ENCODE assay signal across 4 cellular contexts in the genomic region with DNA sequence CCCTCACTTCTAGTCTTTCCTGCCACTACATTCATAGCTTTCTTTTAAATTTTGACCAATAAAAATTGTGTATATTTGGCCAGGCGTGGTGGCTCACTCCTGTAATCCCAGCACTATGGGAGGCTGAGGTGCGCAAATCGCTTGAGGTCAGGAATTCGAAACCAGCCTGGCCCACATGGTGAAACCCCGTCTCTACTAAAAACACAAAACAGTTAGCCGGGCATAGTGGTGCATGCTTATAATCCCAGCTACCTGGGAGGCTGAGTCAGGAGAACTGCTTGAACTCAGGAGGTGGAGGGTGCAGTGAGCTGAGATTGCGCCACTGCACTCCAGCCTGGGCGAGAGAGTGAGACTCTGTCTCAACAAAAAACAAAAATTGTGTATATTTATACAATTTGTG.
DNase-seq lines count a peak whose midpoint lies in the region; TF ChIP-seq lines count a peak whose summit lies in the region.
"Not testable (repeated sequence)": the region's sequence is repeated elsewhere in the genome, so short reads cannot be mapped to it uniquely, and the experiment has no call there.

No MANE protein-coding gene starts in this region.

- H2AFZ ChIP-seq in mesenchymal stem cell (ENCODE audit: low read depth, low read length); trophoblast cell (ENCODE audit: insufficient read depth, low read length, poor library complexity): not testable (repeated sequence)

- H3K27ac ChIP-seq in mesenchymal stem cell (ENCODE audit: low read length, poor library complexity, severe bottlenecking); trophoblast cell (ENCODE audit: low read depth, low read length): not testable (repeated sequence)
- H3K27ac ChIP-seq in rectal smooth muscle tissue (ENCODE audit: low read depth, low read length) = peak overlapping the region; percentile 33

- not testable (repeated sequence) for H4K91ac ChIP-seq in mesenchymal stem cell (ENCODE audit: low read length); trophoblast cell (ENCODE audit: low read depth, low read length)

- POLR2A ChIA-PET in MCF 10A (lab: Yijun Ruan, JAX) = interaction anchor here (0.7 kb wide), 1 partner anchor 9 kb away, joined by 3 read pairs; no protein-coding TSS in a partner anchor

- BruUV-seq in MCF 10A (replicated peaks; lab: Mats Ljungman, UMichigan) = not testable (repeated sequence)

- intact Hi-C loops in MCF 10A (cut with micrococcal nuclease) = not testable (repeated sequence)

- not testable (repeated sequence) for H3K4ac ChIP-seq in mesenchymal stem cell (ENCODE audit: low read depth in 1 of 2, low read length in 2 of 2); trophoblast cell (ENCODE audit: low read depth, low read length)

- not testable (repeated sequence) for H3K4me3 ChIP-seq in mesenchymal stem cell (ENCODE audit: insufficient read depth in 1 of 2, low read depth in 1 of 2, low read length in 2 of 2); trophoblast cell (ENCODE audit: low read depth, low read length); rectal smooth muscle tissue (ENCODE audit: low read length)

- H3K9ac ChIP-seq in mesenchymal stem cell (ENCODE audit: low read length); trophoblast cell (ENCODE audit: low read length); rectal smooth muscle tissue (ENCODE audit: low read length): not testable (repeated sequence)

- H3K23ac ChIP-seq in mesenchymal stem cell (ENCODE audit: low read length in 2 of 2); trophoblast cell (ENCODE audit: low read length): not testable (repeated sequence)

- not testable (repeated sequence) for TF ChIP-seq CTCF in MCF 10A (IDR thresholded peaks at IDR 0.05; ENCODE audit: unreplicated experiment)

- H3K27me3 ChIP-seq in mesenchymal stem cell (ENCODE audit: control insufficient read depth in 1 of 2, insufficient read depth in 1 of 2, low read length in 2 of 2) = peaks cover 0 to 17% of the 10 kb centered on the region in 2 experiments
- not testable (repeated sequence) for H3K27me3 ChIP-seq in trophoblast cell (ENCODE audit: insufficient read depth, low read length); rectal smooth muscle tissue (ENCODE audit: control insufficient read depth, insufficient read depth, low read length)

- not testable (repeated sequence) for H3K36me3 Mint-ChIP-seq in MCF 10A (ENCODE audit: insufficient read depth, unreplicated experiment)

- not testable (repeated sequence) for H3K18ac ChIP-seq in mesenchymal stem cell (ENCODE audit: low read depth in 1 of 2, low read length in 2 of 2); trophoblast cell (ENCODE audit: low read length)

- WGBS in mesenchymal stem cell = 99% methylated on average over 5 of the region's 8 CpGs
- WGBS in trophoblast cell (ENCODE audit: extremely low coverage, insufficient coverage, insufficient read length) = no CpG with 5 or more reads among the region's 8 CpGs

- H3K79me1 ChIP-seq in mesenchymal stem cell (replicated peaks; ENCODE audit: low read length, poor library complexity, severe bottlenecking); trophoblast cell (ENCODE audit: low read length): not testable (repeated sequence)

- not testable (repeated sequence) for H3K9me3 ChIP-seq in mesenchymal stem cell (ENCODE audit: control insufficient read depth, low read length); trophoblast cell (ENCODE audit: insufficient read depth, low read depth, low read length)

- H3K9me3 Mint-ChIP-seq in MCF 10A (ENCODE audit: unreplicated experiment) = not testable (repeated sequence)

- H3K27me3 Mint-ChIP-seq in MCF 10A (ENCODE audit: insufficient read depth, unreplicated experiment) = not testable (repeated sequence)

- H3K4me2 ChIP-seq in mesenchymal stem cell (ENCODE audit: low read length, poor library complexity, severe bottlenecking); trophoblast cell (ENCODE audit: low read length): not testable (repeated sequence)

- H2BK12ac ChIP-seq in mesenchymal stem cell (ENCODE audit: low read length in 2 of 2) = peak overlapping the region in 1 of 2 experiments; percentile 44
- not testable (repeated sequence) for H2BK12ac ChIP-seq in trophoblast cell (ENCODE audit: low read length)

- H3K79me2 ChIP-seq in trophoblast cell (ENCODE audit: control insufficient read depth, insufficient read depth, low read length, poor library complexity) = not testable (repeated sequence)

- H4K12ac ChIP-seq in trophoblast cell (ENCODE audit: low read depth, low read length) = not testable (repeated sequence)

- not testable (repeated sequence) for H3K14ac ChIP-seq in mesenchymal stem cell (ENCODE audit: low read length in 2 of 2); trophoblast cell (ENCODE audit: low read length)

- not testable (repeated sequence) for H3K4me1 ChIP-seq in mesenchymal stem cell (ENCODE audit: control insufficient read depth, insufficient read depth, low read depth, low read length); trophoblast cell (ENCODE audit: control insufficient read depth in 1 of 2, insufficient read depth in 2 of 2, low read length in 2 of 2); rectal smooth muscle tissue (ENCODE audit: control insufficient read depth, insufficient read depth, low read length)

- CTCF ChIA-PET in MCF 10A (lab: Yijun Ruan, JAX) = interaction anchor here (0.6 to 1.1 kb wide), 3 partner anchors 19 to 566 kb away, joined by 3 to 4 read pairs (median 3); no protein-coding TSS in a partner anchor

- not testable (repeated sequence) for H3K4me1 Mint-ChIP-seq in MCF 10A (ENCODE audit: insufficient read depth, unreplicated experiment)

- not testable (repeated sequence) for H4K8ac ChIP-seq in mesenchymal stem cell (ENCODE audit: low read length); trophoblast cell (ENCODE audit: low read depth, low read length)

- not testable (repeated sequence) for H3K4me3 Mint-ChIP-seq in MCF 10A (ENCODE audit: unreplicated experiment)

- not testable (repeated sequence) for H2BK5ac ChIP-seq in mesenchymal stem cell (ENCODE audit: low read depth, low read length, poor library complexity, severe bottlenecking); trophoblast cell (ENCODE audit: low read depth, low read length, poor library complexity)

- H2AK5ac ChIP-seq in mesenchymal stem cell (ENCODE audit: low read length, severe bottlenecking); trophoblast cell (ENCODE audit: low read length): not testable (repeated sequence)

- peak overlapping the region; percentile 23 for H2BK120ac ChIP-seq in mesenchymal stem cell (ENCODE audit: low read depth, low read length)
- not testable (repeated sequence) for H2BK120ac ChIP-seq in trophoblast cell (ENCODE audit: insufficient read depth, low read length, poor library complexity)

- not testable (repeated sequence) for H3K27ac Mint-ChIP-seq in MCF 10A (ENCODE audit: low read depth, unreplicated experiment)

- DNase-seq in MCF 10A (ENCODE audit: unreplicated experiment) (peak; percentile 11), trophoblast cell (peak; percentile 71 to 77)
- not testable (repeated sequence) for DNase-seq in mesenchymal stem cell

- not testable (repeated sequence) for H2BK15ac ChIP-seq in mesenchymal stem cell (ENCODE audit: low read depth, poor library complexity, severe bottlenecking)

- not testable (repeated sequence) for H3K36me3 ChIP-seq in mesenchymal stem cell (ENCODE audit: control insufficient read depth in 1 of 2, insufficient read depth in 2 of 2, low read depth in 1 of 2, low read length in 2 of 2); trophoblast cell (ENCODE audit: control insufficient read depth in 1 of 2, insufficient read depth in 2 of 2, low read length in 2 of 2); rectal smooth muscle tissue (ENCODE audit: control insufficient read depth, insufficient read depth, low read length)
